ENCODE assay signal across 1 cellular context in genomic region chr20:58670659-58671058, GRCh38.
TF ChIP-seq lines count a peak whose summit lies in the region.

No MANE protein-coding gene starts in this region.

TF ChIP-seq in IMR-90, 13 proteins besides CTCF, POLR2A, EP300 and RAD21 (continued from another document):
- TF ChIP-seq RFX5 (IDR thresholded peaks at IDR 0.05; ENCODE audit: low read depth, low read length) (no peak), CHD1 (IDR thresholded peaks at IDR 0.05; ENCODE audit: low read depth, low read length) (no peak), BHLHE40 (IDR thresholded peaks at IDR 0.05; ENCODE audit: low read depth, low read length) (no peak), USF2 (IDR thresholded peaks at IDR 0.05; ENCODE audit: low read depth, low read length) (no peak), MAFK (IDR thresholded peaks at IDR 0.05; ENCODE audit: low read depth, low read length) (no peak), FOS (IDR thresholded peaks at IDR 0.05; ENCODE audit: low read depth, low read length) (no peak), RCOR1 (IDR thresholded peaks at IDR 0.05; ENCODE audit: insufficient replicate concordance, low read length) (no peak), SMC3 (IDR thresholded peaks at IDR 0.05; ENCODE audit: low read depth, low read length) (no peak), MAZ (IDR thresholded peaks at IDR 0.05; ENCODE audit: borderline replicate concordance, low read depth, low read length) (no peak), ELK1 (IDR thresholded peaks at IDR 0.05; ENCODE audit: borderline replicate concordance, low read depth, low read length) (no peak)
TF ChIP-seq in IMR-90: peak in this region for 0.
